ENCODE assay signal across 8 cellular contexts in the genomic region with DNA sequence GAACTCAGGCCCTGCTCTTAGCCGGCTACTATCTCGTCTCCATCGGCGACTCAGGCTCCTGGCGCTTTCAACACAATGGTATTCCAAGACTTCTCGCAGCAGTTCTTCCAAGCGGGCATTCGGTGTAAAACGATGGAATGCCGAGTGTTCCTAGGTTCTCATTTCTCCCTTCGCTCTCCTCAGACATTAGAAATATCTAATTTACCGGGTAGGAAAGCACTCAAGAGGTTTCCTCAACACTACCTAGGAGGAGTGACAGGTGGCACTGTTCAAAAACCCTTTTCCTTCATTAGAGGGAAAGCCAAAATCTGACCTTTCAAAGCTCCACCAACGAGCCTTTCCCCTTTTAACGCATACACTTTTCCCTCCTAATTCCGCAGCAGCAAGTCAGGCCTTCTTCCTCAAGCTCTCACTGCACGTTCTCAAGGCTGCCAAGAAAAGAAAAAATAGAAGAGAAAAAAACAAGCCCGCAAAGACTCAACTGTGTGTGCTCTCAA. TPM values are rescaled to one million over a fixed set of nuclear protein-coding genes. Genes with fewer than 3 reads are reported as not detected.
A peak's percentile ranks its signal among the peaks of the same experiment; 100 is the strongest.
DNase-seq lines count a peak whose midpoint lies in the region; ATAC-seq, FAIRE-seq and TF ChIP-seq lines count a peak whose summit lies in the region.

No MANE protein-coding gene starts in this region.

- peaks cover 40% of the 10 kb centered on the region for H3K4me1 Mint-ChIP-seq in T-helper 17 cell

- TF ChIP-seq POLR2A in esophagus muscularis mucosa (IDR thresholded peaks at IDR 0.05; ENCODE audit: low read depth): no peak

- CTCF ChIA-PET in A673 (lab: Charles Lee): no interaction called here

- TF ChIP-seq EP300 in esophagus muscularis mucosa (IDR thresholded peaks at IDR 0.05): no peak

- peaks cover 23% of the 10 kb centered on the region for H3K4me1 ChIP-seq in A673 (ENCODE audit: insufficient read depth, low read length, poor library complexity, severe bottlenecking)
- peaks cover 28 to 43% (median 36%) of the 10 kb centered on the region in 4 donors for H3K4me1 ChIP-seq in esophagus muscularis mucosa
- peaks cover 21% of the 10 kb centered on the region for H3K4me1 ChIP-seq in neuron (ENCODE audit: insufficient read depth, low read length)

- POLR2A ChIA-PET in A673 (lab: Charles Lee; ENCODE audit: low non-redundant PET): no interaction called here

- DNase-seq in A673 (ENCODE audit: low spot score): peak; percentile 52
- peak; percentile 54 for DNase-seq in ELF-1 (ENCODE audit: low read depth, low spot score)
- peak; percentile 60 for DNase-seq in HTR-8/SVneo (ENCODE audit: insufficient read length, low spot score)
- no peak for DNase-seq in T-helper 17 cell
- DNase-seq in esophagus muscularis mucosa (ENCODE audit: extremely low spot score): no peak
- no peak for DNase-seq in activated gamma-delta T cell (lab: John Stamatoyannopoulos, UW)
- DNase-seq in amniotic stem cell (lab: John Stamatoyannopoulos, UW): no peak

- peaks cover 49% of the 10 kb centered on the region for H3K36me3 ChIP-seq in A673 (ENCODE audit: insufficient read depth, low read length, poor library complexity, severe bottlenecking)
- H3K36me3 ChIP-seq in esophagus muscularis mucosa: peaks cover 7 to 40% (median 30%) of the 10 kb centered on the region in 4 donors
- peaks cover 32% of the 10 kb centered on the region for H3K36me3 ChIP-seq in neuron (ENCODE audit: insufficient read depth, low read length)

- FAIRE-seq in HTR-8/SVneo (lab: Jason Lieb, UNC): no peak

- H3K27me3 Mint-ChIP-seq in T-helper 17 cell: no peaks in the 10 kb centered on the region

- H3K27ac ChIP-seq in A673 (ENCODE audit: low read depth, low read length, poor library complexity, severe bottlenecking): peak overlapping the region; percentile 93
- H3K27ac ChIP-seq in esophagus muscularis mucosa (replicated peaks in 1 of 4): peak overlapping the region; percentile 76 to 87 (median 81)

- ATAC-seq in T-helper 17 cell: peak; percentile 72

- H2AFZ ChIP-seq in neuron (ENCODE audit: low read depth, low read length): peak overlapping the region; percentile 41

- peak overlapping the region; percentile 97 for H3K4me3 Mint-ChIP-seq in T-helper 17 cell

- WGBS in esophagus muscularis mucosa: 2% methylated on average over 17 of the region's 17 CpGs

- H3K27ac Mint-ChIP-seq in T-helper 17 cell: peak overlapping the region; percentile 62

- no peaks in the 10 kb centered on the region for H3K27me3 ChIP-seq in A673 (replicated peaks; ENCODE audit: insufficient read depth, low read depth, low read length, poor library complexity)
- no peaks in the 10 kb centered on the region for H3K27me3 ChIP-seq in esophagus muscularis mucosa
- no peaks in the 10 kb centered on the region for H3K27me3 ChIP-seq in neuron (ENCODE audit: insufficient read depth, low read length)

- peak overlapping the region; percentile 67 for H3K4me3 ChIP-seq in A673 (ENCODE audit: low read depth, low read length, poor library complexity, severe bottlenecking)
- H3K4me3 ChIP-seq in esophagus muscularis mucosa: peak overlapping the region; percentile 82 to 99 (median 94)
- H3K4me3 ChIP-seq in neuron (ENCODE audit: low read length): peak overlapping the region; percentile 94

- TSS peak; percentile 33 for BruUV-seq in A673 (replicated peaks; lab: Mats Ljungman, UMichigan)

- peaks cover 7% of the 10 kb centered on the region for H3K36me3 Mint-ChIP-seq in T-helper 17 cell (ENCODE audit: low read depth)

- no peaks in the 10 kb centered on the region for H3K9me3 ChIP-seq in A673 (ENCODE audit: low read depth, low read length, poor library complexity, severe bottlenecking)
- H3K9me3 ChIP-seq in T-helper 17 cell (ENCODE audit: control insufficient read depth, low read length, poor library complexity, severe bottlenecking): no peaks in the 10 kb centered on the region
- no peaks in the 10 kb centered on the region for H3K9me3 ChIP-seq in esophagus muscularis mucosa
- peaks cover 10% of the 10 kb centered on the region for H3K9me3 ChIP-seq in neuron (ENCODE audit: low read length)

- intact Hi-C loops in A673 (cut with micrococcal nuclease; ENCODE audit: unreplicated experiment): loop anchor here (2.0 to 5.0 kb wide), 3 partner anchors 71 to 326 kb away; partner anchors contain the start of gene PTTG1IP
- intact Hi-C loops in esophagus muscularis mucosa (cut with DNase I): loop anchor here (2.0 to 5.0 kb wide), 2 partner anchors 74 to 131 kb away; no protein-coding TSS in a partner anchor

- TF ChIP-seq CTCF in A673 (conservative IDR thresholded peaks at IDR 0.05; ENCODE audit: low read depth, low read length) (peak; percentile 45), esophagus muscularis mucosa (IDR thresholded peaks at IDR 0.05) (peak in 2 of 3 experiments; percentile 12 to 20)

RNA-seq across cellular contexts. Expression of gene UBE2G2, which starts 0.6 kb away (rescaled TPM):
- total RNA-seq in A673 (2021): 204 and 212 TPM in 2 replicates
- 100 to 1,000 TPM; 124 TPM for total RNA-seq in T-helper 17 cell
- 100 to 1,000 TPM in 1 of 4 donors, 10 to 100 TPM in 3; 74.4 to 174 (median 81.7) TPM for total RNA-seq in esophagus muscularis mucosa

RNA-seq across cellular contexts. Expression of gene SUMO3, which starts 16.8 kb away (rescaled TPM):
- total RNA-seq in A673 (2021): 124 and 132 TPM in 2 replicates
- 10 to 100 TPM; 62.1 to 73.4 TPM for total RNA-seq in T-helper 17 cell
- total RNA-seq in esophagus muscularis mucosa: 10 to 100 TPM; 46.1 to 52.2 (median 48.6) TPM

Comparison
In these comparisons a context has a peak if more than half of its experiments do, and no peak if none do; other contexts are left out.
1. DNase-seq: peak in A673 (single experiment), ELF-1 (single experiment) and HTR-8/SVneo (single experiment); none in T-helper 17 cell (0 of 3), esophagus muscularis mucosa (single experiment), activated gamma-delta T cell (single experiment) and amniotic stem cell (single experiment).
2. Peak in every context shown above with its lines, with median percentiles within 50 percentile points of each other: H3K4me3 ChIP-seq.